25 cellular contexts compared by ENCODE assay signal in genomic region chr7:33446551-33446950, GRCh38.
DNase-seq lines count a peak whose midpoint lies in the region; ATAC-seq and TF ChIP-seq lines count a peak whose summit lies in the region.
"Had no signal": no experiment of that assay in that cellular context is flagged by ENCODE, and none has a peak within 500 bp of the region (broad histone marks: within the 10 kb centered on the region; RNA-seq: fewer than 3 reads in every experiment).

No MANE protein-coding gene starts in this region.

- no peak for ATAC-seq in GM19395 (IDR thresholded peaks at IDR 0.05; ENCODE audit: unreplicated experiment)
- ATAC-seq in GM19035 (IDR thresholded peaks at IDR 0.05; ENCODE audit: unreplicated experiment): no peak
- ATAC-seq in PC-3: no peak
- ATAC-seq: activated CD8-positive, alpha-beta T cell treated with anti-CD3 and anti-CD28 coated beads for 36 hours; gastrocnemius medialis; K562; pancreas; SK-N-SH treated with all-trans-retinoic acid at 6 μM for 48 hours; T-helper 17 cell had no signal

- TF ChIP-seq CTCF in PC-3 (conservative IDR thresholded peaks at IDR 0.05; ENCODE audit: low read depth, low read length): no peak

- POLR2A ChIA-PET in PC-3 (lab: Charles Lee; ENCODE audit: unreplicated experiment): no interaction called here

- no peak overlapping the region for H3K9ac ChIP-seq in PC-3 (ENCODE audit: low read length)

- CTCF ChIA-PET in PC-3 (lab: Charles Lee): no interaction called here

- H3K9me3 ChIP-seq in PC-3 (ENCODE audit: low read length): no peaks in the 10 kb centered on the region
- H3K9me3 ChIP-seq: gastrocnemius medialis, pancreas, stomach, thyroid gland had no signal

- H3K4me1 ChIP-seq in PC-3 (ENCODE audit: insufficient read depth, low read length): no peaks in the 10 kb centered on the region
- H3K4me1 ChIP-seq: pancreas, thyroid gland had no signal

- no peaks in the 10 kb centered on the region for H3K79me2 ChIP-seq in PC-3 (ENCODE audit: low read length)

- no peaks in the 10 kb centered on the region for H3F3A ChIP-seq in PC-3 (ENCODE audit: low read length, unreplicated experiment)

- intact Hi-C loops in PC-3 (cut with micrococcal nuclease): no loop called here

- BruUV-seq in PC-3 (replicated peaks; lab: Mats Ljungman, UMichigan): no TSS peak

- H3K4me3 ChIP-seq in PC-3 (ENCODE audit: low read length): no peak overlapping the region
- H3K4me3 ChIP-seq: gastrocnemius medialis, K562, pancreas, smooth muscle cell, stomach, thyroid gland had no signal

- H2AFZ ChIP-seq in PC-3 (ENCODE audit: low read length): no peak overlapping the region

- no peaks in the 10 kb centered on the region for H3K27me3 ChIP-seq in PC-3 (ENCODE audit: low read length)
- H3K27me3 ChIP-seq: gastrocnemius medialis, pancreas, stomach, thyroid gland had no signal

- no peaks in the 10 kb centered on the region for H3K9me2 ChIP-seq in PC-3 (replicated peaks; ENCODE audit: low read length)

- H3K36me3 ChIP-seq in PC-3 (ENCODE audit: low read depth, low read length): no peaks in the 10 kb centered on the region
- H3K36me3 ChIP-seq: gastrocnemius medialis, pancreas, stomach, thyroid gland had no signal

- no peak overlapping the region for H3K4me2 ChIP-seq in PC-3 (ENCODE audit: low read length)
- H3K4me2 ChIP-seq: smooth muscle cell had no signal

- DNase-seq in DMS153 treated with DMSO at 0.1 percent for 48 hours (lab: John Stamatoyannopoulos, UW; ENCODE audit: unreplicated experiment) (peak; percentile 98), NCI-H1105 treated with DMSO at 0.1 percent for 48 hours (lab: John Stamatoyannopoulos, UW) (peak; percentile 87), NCI-H2196 treated with DMSO at 0.1 percent for 48 hours (lab: John Stamatoyannopoulos, UW; ENCODE audit: unreplicated experiment) (peak; percentile 9), SHP77 (lab: John Stamatoyannopoulos, UW) (peak; percentile 42 to 48), NCI-H2081 treated with DMSO at 0.1 percent for 48 hours (lab: John Stamatoyannopoulos, UW) (no peak), PC-3 (no peak)
- DNase-seq: activated CD4-positive, alpha-beta T cell treated with anti-CD3 and anti-CD28 coated beads for 1 hour; activated CD8-positive, alpha-beta T cell treated with anti-CD3 and anti-CD28 coated beads for 36 hours; activated naive CD8-positive, alpha-beta T cell treated with anti-CD3 and anti-CD28 coated beads for 36 hours; CD4-positive, alpha-beta memory T cell; dermis blood vessel endothelial cell; gastrocnemius medialis; H9; NCI-H187 treated with DMSO at 0.1 percent for 48 hours; NCI-H82; pancreas; stimulated activated CD4-positive, alpha-beta T cell treated with anti-CD3 and anti-CD28 coated beads, Interleukin-2, amount 100 ng/mL, for 24 hours; stomach; T-helper 17 cell; thyroid gland had no signal

- H4K20me1 ChIP-seq in PC-3 (ENCODE audit: low read length): no peaks in the 10 kb centered on the region

- no peak overlapping the region for H3K27ac ChIP-seq in PC-3 (ENCODE audit: low read length)
- H3K27ac ChIP-seq: gastrocnemius medialis, pancreas, stomach, thyroid gland had no signal

Comparison
In these comparisons a context has a peak if more than half of its experiments do, and no peak if none do; other contexts are left out.
1. DNase-seq: peak in DMS153 treated with DMSO at 0.1 percent for 48 hours (single experiment), NCI-H1105 treated with DMSO at 0.1 percent for 48 hours (single experiment), NCI-H2196 treated with DMSO at 0.1 percent for 48 hours (single experiment) and SHP77 (2 of 2); none in NCI-H2081 treated with DMSO at 0.1 percent for 48 hours (single experiment) and PC-3 (single experiment).